Comparison of ENCODE assay signal across 8 cellular contexts in genomic region chr12:53102883-53103807, GRCh38. TPM values are rescaled to one million over a fixed set of nuclear protein-coding genes. Genes with fewer than 3 reads are reported as not detected.
A peak's percentile ranks its signal among the peaks of the same experiment; 100 is the strongest.
DNase-seq lines count a peak whose midpoint lies in the region; ATAC-seq, FAIRE-seq and TF ChIP-seq lines count a peak whose summit lies in the region.

SOAT2 (plus strand) TSS chr12:53103486; CDS start chr12:53103578, 92 bp downstream.

- no peak within 1 kb of the TSS for H2BK5ac ChIP-seq in trophoblast cell (ENCODE audit: low read depth, low read length, poor library complexity)

- H3K9ac ChIP-seq in trophoblast cell (ENCODE audit: low read length): no peak within 1 kb of the TSS

- H3K79me1 ChIP-seq in trophoblast cell (ENCODE audit: low read length): no peaks in the 10 kb centered on the region

- H3K4ac ChIP-seq in trophoblast cell (ENCODE audit: low read depth, low read length): no peak within 1 kb of the TSS

- H3K27ac ChIP-seq in trophoblast cell (ENCODE audit: low read depth, low read length): no peak within 1 kb of the TSS

- no peaks in the 10 kb centered on the region for H3K79me2 ChIP-seq in trophoblast cell (ENCODE audit: control insufficient read depth, insufficient read depth, low read length, poor library complexity)

- peaks cover 0 to 4% of the 10 kb centered on the region in 2 experiments for H3K4me1 ChIP-seq in trophoblast cell (ENCODE audit: control insufficient read depth in 1 of 2, insufficient read depth in 2 of 2, low read length in 2 of 2)

- H2BK12ac ChIP-seq in trophoblast cell (ENCODE audit: low read length): no peak within 1 kb of the TSS

- H2AFZ ChIP-seq in trophoblast cell (ENCODE audit: insufficient read depth, low read length, poor library complexity): no peak within 1 kb of the TSS

- H4K8ac ChIP-seq in trophoblast cell (ENCODE audit: low read depth, low read length): no peak within 1 kb of the TSS

- peaks cover 10% of the 10 kb centered on the region for H3K27me3 ChIP-seq in trophoblast cell (ENCODE audit: insufficient read depth, low read length)

- no peak within 1 kb of the TSS for H4K12ac ChIP-seq in trophoblast cell (ENCODE audit: low read depth, low read length)

- H2AK5ac ChIP-seq in trophoblast cell (ENCODE audit: low read length): no peak within 1 kb of the TSS

- TF ChIP-seq POLR2A in H54 (IDR thresholded peaks at IDR 0.05; ENCODE audit: low read depth, low read length): no peak

- H3K14ac ChIP-seq in trophoblast cell (ENCODE audit: low read length): no peak within 1 kb of the TSS

- ATAC-seq in GM19025 (IDR thresholded peaks at IDR 0.05; ENCODE audit: low read depth, unreplicated experiment) (peak; percentile 51), GM18858 (IDR thresholded peaks at IDR 0.05; ENCODE audit: unreplicated experiment) (no peak)

- FAIRE-seq in frontal cortex (lab: Jason Lieb, UNC): no peak
- FAIRE-seq in H54 (lab: Jason Lieb, UNC): no peak

- no peaks in the 10 kb centered on the region for H3K36me3 ChIP-seq in trophoblast cell (ENCODE audit: control insufficient read depth in 1 of 2, insufficient read depth in 2 of 2, low read length in 2 of 2)

- H3K4me3 ChIP-seq in trophoblast cell (ENCODE audit: low read depth, low read length): peak within 1 kb of the TSS; percentile 7

- no peak within 1 kb of the TSS for H4K91ac ChIP-seq in trophoblast cell (ENCODE audit: low read depth, low read length)

- H3K4me2 ChIP-seq in trophoblast cell (ENCODE audit: low read length): no peak within 1 kb of the TSS

- H3K18ac ChIP-seq in trophoblast cell (ENCODE audit: low read length): no peak within 1 kb of the TSS

- no CpG with 5 or more reads among the region's 23 CpGs for WGBS in trophoblast cell (ENCODE audit: extremely low coverage, insufficient coverage, insufficient read length)

- peak; percentile 57 for DNase-seq in HuH-7.5 (ENCODE audit: low spot score)
- DNase-seq in activated T-helper 9 cell treated with anti-CD3 and anti-CD28 coated beads, Interleukin-2, amount 50 U/mL, for 16 hours (ENCODE audit: low read depth): peak; percentile 29
- no peak for DNase-seq in trophoblast cell
- no peak for DNase-seq in frontal cortex (ENCODE audit: low spot score in 2 of 2)
- no peak for DNase-seq in H54 (ENCODE audit: insufficient read length, low spot score)
- DNase-seq in NCI-H2196 treated with DMSO at 0.1 percent for 48 hours (lab: John Stamatoyannopoulos, UW; ENCODE audit: unreplicated experiment): no peak

- H3K23ac ChIP-seq in trophoblast cell (ENCODE audit: low read length): no peak within 1 kb of the TSS

- peaks cover 4% of the 10 kb centered on the region for H3K9me3 ChIP-seq in trophoblast cell (ENCODE audit: insufficient read depth, low read depth, low read length)

- no peak within 1 kb of the TSS for H2BK120ac ChIP-seq in trophoblast cell (ENCODE audit: insufficient read depth, low read length, poor library complexity)

RNA-seq across cellular contexts. Expression of gene SOAT2, which starts in this region (rescaled TPM):
- not detected in 2 replicates for polyA plus RNA-seq in trophoblast cell (2013)
- under 0.01 TPM for total RNA-seq in frontal cortex

Comparison
In these comparisons a context has a peak if more than half of its experiments do, and no peak if none do; other contexts are left out.
1. DNase-seq: peak in HuH-7.5 (single experiment) and activated T-helper 9 cell treated with anti-CD3 and anti-CD28 coated beads, Interleukin-2, amount 50 U/mL, for 16 hours (single experiment); none in trophoblast cell (0 of 2), frontal cortex (0 of 2), H54 (single experiment) and NCI-H2196 treated with DMSO at 0.1 percent for 48 hours (single experiment).